In genomic region chr19:887072-887471, GRCh38 we compare ENCODE assay signal across 1 cellular context.
TF ChIP-seq lines count a peak whose summit lies in the region.

No MANE protein-coding gene starts in this region.

TF ChIP-seq in IMR-90, 13 proteins besides CTCF, POLR2A, EP300 and RAD21:
- TF ChIP-seq RCOR1 (IDR thresholded peaks at IDR 0.05; ENCODE audit: insufficient replicate concordance, low read length): no peak
- no peak for TF ChIP-seq SMC3 (IDR thresholded peaks at IDR 0.05; ENCODE audit: low read depth, low read length)
- TF ChIP-seq MXI1 (IDR thresholded peaks at IDR 0.05; ENCODE audit: borderline replicate concordance, low read depth, low read length): peak; percentile 61; the same call in 1 of the 2 replicates
TF ChIP-seq in IMR-90: peak in this region for 1.
